23 cellular contexts compared by ENCODE assay signal in the genomic region with DNA sequence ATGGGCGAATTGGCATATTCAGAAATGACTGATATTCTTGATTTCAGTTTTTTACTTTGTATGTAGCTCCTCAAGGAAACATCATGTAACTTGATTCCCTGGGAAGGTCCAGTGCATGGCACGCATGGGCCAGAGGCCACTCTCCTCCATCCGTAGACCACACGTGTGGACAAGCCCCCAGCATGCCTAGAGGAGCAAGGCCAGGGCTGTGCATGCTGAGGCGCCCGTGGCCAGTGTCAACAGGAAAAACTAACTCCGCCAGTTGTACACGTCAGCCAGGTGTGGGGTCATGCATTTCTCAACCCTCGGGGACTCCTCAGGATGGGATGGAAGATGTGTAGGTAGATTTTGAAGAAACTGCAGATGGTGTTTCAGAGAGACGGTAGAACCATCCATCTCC. TPM values are rescaled to one million over a fixed set of nuclear protein-coding genes. Genes with fewer than 3 reads are reported as not detected.
"Had no signal": no experiment of that assay in that cellular context is flagged by ENCODE, and none has a peak within 500 bp of the region (broad histone marks: within the 10 kb centered on the region; RNA-seq: fewer than 3 reads in every experiment).

No MANE protein-coding gene starts in this region.

- H3K4me1 Mint-ChIP-seq: activated naive CD4-positive, alpha-beta T cell treated with anti-CD3 and anti-CD28 coated beads, Interleukin-2, amount 10 ng/mL, durations not matched to agents 7 days and 5 days; activated naive CD8-positive, alpha-beta T cell treated with anti-CD3 and anti-CD28 coated beads, Interleukin-2, amount 10 ng/mL, durations not matched to agents 7 days and 5 days had no signal

- ATAC-seq: activated T-cell treated with anti-CD3 and anti-CD28 coated beads, Interleukin-2, amount 50 U/mL, for 72 hours; gastrocnemius medialis; naive thymus-derived CD4-positive, alpha-beta T cell; right cardiac atrium had no signal

- H3K27ac Mint-ChIP-seq: activated naive CD4-positive, alpha-beta T cell treated with anti-CD3 and anti-CD28 coated beads, Interleukin-2, amount 10 ng/mL, durations not matched to agents 7 days and 5 days; activated naive CD8-positive, alpha-beta T cell treated with anti-CD3 and anti-CD28 coated beads, Interleukin-2, amount 10 ng/mL, durations not matched to agents 7 days and 5 days; activated T-cell treated with anti-CD3 and anti-CD28 coated beads, Interleukin-2, amount 50 U/mL, for 72 hours; endodermal cell; naive thymus-derived CD4-positive, alpha-beta T cell had no signal

- H3K36me3 ChIP-seq: brain microvascular endothelial cell, gastrocnemius medialis, left ventricle myocardium inferior, tibial nerve had no signal

- H3K4me3 Mint-ChIP-seq: activated naive CD4-positive, alpha-beta T cell treated with anti-CD3 and anti-CD28 coated beads, Interleukin-2, amount 10 ng/mL, durations not matched to agents 7 days and 5 days; activated naive CD8-positive, alpha-beta T cell treated with anti-CD3 and anti-CD28 coated beads, Interleukin-2, amount 10 ng/mL, durations not matched to agents 7 days and 5 days; activated T-cell treated with anti-CD3 and anti-CD28 coated beads, Interleukin-2, amount 50 U/mL, for 72 hours; endodermal cell; naive thymus-derived CD4-positive, alpha-beta T cell had no signal

- H3K27me3 ChIP-seq: brain microvascular endothelial cell, gastrocnemius medialis, tibial nerve had no signal

- H3K27ac ChIP-seq: brain microvascular endothelial cell, gastrocnemius medialis, tibial nerve had no signal

- DNase-seq: activated CD4-positive, alpha-beta T cell treated with anti-CD3 and anti-CD28 coated beads for 4 hours; activated CD4-positive, alpha-beta T cell treated with anti-CD3 and anti-CD28 coated beads, Interleukin-2, amount 50 U/mL, for 4 hours; activated gamma-delta T cell; activated naive CD4-positive, alpha-beta T cell treated with anti-CD3 and anti-CD28 coated beads, Interleukin-2, amount 10 ng/mL, durations not matched to agents 7 days and 5 days; activated naive CD8-positive, alpha-beta T cell treated with anti-CD3 and anti-CD28 coated beads, Interleukin-2, amount 10 ng/mL, durations not matched to agents 7 days and 5 days; activated T-cell treated with anti-CD3 and anti-CD28 coated beads for 4 hours; activated T-cell treated with anti-CD3 and anti-CD28 coated beads, Interleukin-2, amount 50 U/mL, for 72 hours; brain microvascular endothelial cell; caudate nucleus; cortex of kidney; endodermal cell; glutamatergic neuron; islet precursor cell; left ventricle myocardium inferior; midbrain; naive thymus-derived CD4-positive, alpha-beta T cell; right cardiac atrium; stimulated activated CD4-positive, alpha-beta T cell treated with anti-CD3 and anti-CD28 coated beads, Interleukin-2, amount 100 ng/mL, for 48 hours; stimulated activated naive CD4-positive, alpha-beta T cell treated with Interleukin-2 at 50 U/mL for 16 hours; T-helper 9 cell had no signal

- H3K9me3 ChIP-seq: gastrocnemius medialis, left ventricle myocardium inferior, tibial nerve had no signal

- H3K4me3 ChIP-seq: gastrocnemius medialis, left ventricle myocardium inferior, tibial nerve had no signal

- H3K36me3 Mint-ChIP-seq: activated naive CD4-positive, alpha-beta T cell treated with anti-CD3 and anti-CD28 coated beads, Interleukin-2, amount 10 ng/mL, durations not matched to agents 7 days and 5 days; activated naive CD8-positive, alpha-beta T cell treated with anti-CD3 and anti-CD28 coated beads, Interleukin-2, amount 10 ng/mL, durations not matched to agents 7 days and 5 days; naive thymus-derived CD4-positive, alpha-beta T cell had no signal

RNA-seq across cellular contexts. Expression of gene CD93, which starts 37.8 kb away (rescaled TPM):
- total RNA-seq: osteoblast had no signal
